In genomic region chr5:27472000-27472763, GRCh38 we compare ENCODE assay signal across 1 cellular context.
TF ChIP-seq lines count a peak whose summit lies in the region.

No MANE protein-coding gene starts in this region.

TF ChIP-seq in HepG2, 621 proteins besides CTCF, POLR2A, EP300 and RAD21 (continued from another document and continues in another):
- peak; percentile 26; the same call in 1 of the 2 replicates for TF ChIP-seq ATF2 (CRISPR knock-in tag; IDR thresholded peaks at IDR 0.05)
- TF ChIP-seq NR2F1 (CRISPR knock-in tag; IDR thresholded peaks at IDR 0.05): peak in 1 of 2 experiments; percentile 42; a peak in 1 of 4 replicates
- TF ChIP-seq ZBTB34 (CRISPR knock-in tag; IDR thresholded peaks at IDR 0.05): no peak
- TF ChIP-seq ZNF724P (CRISPR knock-in tag; IDR thresholded peaks at IDR 0.05; ENCODE audit: borderline replicate concordance): no peak
- TF ChIP-seq FOXP4 (CRISPR knock-in tag; IDR thresholded peaks at IDR 0.05): peak; percentile 74
- TF ChIP-seq NFIC (IDR thresholded peaks at IDR 0.05; ENCODE audit: low read length): no peak
- TF ChIP-seq RBFOX2 (IDR thresholded peaks at IDR 0.05; ENCODE audit: low read depth, low read length): peak; percentile 77
- TF ChIP-seq ZNF180 (CRISPR knock-in tag; IDR thresholded peaks at IDR 0.05; ENCODE audit: borderline replicate concordance, low read depth): no peak
- TF ChIP-seq THAP7 (CRISPR knock-in tag; IDR thresholded peaks at IDR 0.05): no peak
- no peak; the same call in none of the 2 replicates for TF ChIP-seq DMAP1 (CRISPR knock-in tag; IDR thresholded peaks at IDR 0.05)
- TF ChIP-seq ZNF574 (CRISPR knock-in tag; IDR thresholded peaks at IDR 0.05): peak; percentile 32; the same call in 1 of the 2 replicates
- TF ChIP-seq ZNF318 (CRISPR knock-in tag; IDR thresholded peaks at IDR 0.05): no peak
- TF ChIP-seq TP53 (CRISPR knock-in tag; conservative IDR thresholded peaks at IDR 0.05): peak; percentile 100
- TF ChIP-seq ZBTB7B (CRISPR knock-in tag; IDR thresholded peaks at IDR 0.05): peak; percentile 77
- TF ChIP-seq TFDP1 (CRISPR knock-in tag; IDR thresholded peaks at IDR 0.05; ENCODE audit: borderline replicate concordance): no peak
- TF ChIP-seq ZNF232 (CRISPR knock-in tag; IDR thresholded peaks at IDR 0.05; ENCODE audit: borderline replicate concordance): 0 out of 2 replicates have a peak, but pooled peaks have one; percentile 48
- TF ChIP-seq ATF7-NPFF (CRISPR knock-in tag; IDR thresholded peaks at IDR 0.05; ENCODE audit: low read depth): no peak
- TF ChIP-seq PHF8 (CRISPR knock-in tag; IDR thresholded peaks at IDR 0.05): peak; percentile 53; the same call in 1 of the 2 replicates
- peak; percentile 57; the same call in 1 of the 2 replicates for TF ChIP-seq ARID4A (CRISPR knock-in tag; IDR thresholded peaks at IDR 0.05; ENCODE audit: borderline replicate concordance)
- TF ChIP-seq NRL (CRISPR knock-in tag; IDR thresholded peaks at IDR 0.05; ENCODE audit: borderline replicate concordance): no peak
- TF ChIP-seq KDM3A (CRISPR knock-in tag; IDR thresholded peaks at IDR 0.05; ENCODE audit: low read depth): peak; percentile 38; the same call in 1 of the 2 replicates
- no peak for TF ChIP-seq MAZ (IDR thresholded peaks at IDR 0.05; ENCODE audit: borderline replicate concordance, low read depth, low read length)
- peak; percentile 39; the same call in 1 of the 2 replicates for TF ChIP-seq MAZ (CRISPR knock-in tag; IDR thresholded peaks at IDR 0.05; ENCODE audit: low read depth)
- no peak for TF ChIP-seq NFE2L1 (CRISPR knock-in tag; IDR thresholded peaks at IDR 0.05; ENCODE audit: borderline replicate concordance)
- peak; percentile 63; the same call in 1 of the 2 replicates for TF ChIP-seq POLR2AphosphoS2 (IDR thresholded peaks at IDR 0.05; ENCODE audit: low read depth, low read length)
- TF ChIP-seq MTERF4 (CRISPR knock-in tag; IDR thresholded peaks at IDR 0.05): 0 out of 2 replicates have a peak, but pooled peaks have one; percentile 64
- TF ChIP-seq ZNF781 (CRISPR knock-in tag; IDR thresholded peaks at IDR 0.05; ENCODE audit: borderline replicate concordance, not compliant biosample characterization): no peak
- no peak for TF ChIP-seq NFKB2 (CRISPR knock-in tag; IDR thresholded peaks at IDR 0.05; ENCODE audit: borderline replicate concordance)
- no peak for TF ChIP-seq CHD2 (IDR thresholded peaks at IDR 0.05; ENCODE audit: low read depth, low read length)
- peak; percentile 71 for TF ChIP-seq ZNF7 (CRISPR knock-in tag; IDR thresholded peaks at IDR 0.05)
- peak; percentile 72 for TF ChIP-seq MIXL1 (CRISPR knock-in tag; IDR thresholded peaks at IDR 0.05)
- TF ChIP-seq POLR2G (IDR thresholded peaks at IDR 0.05; ENCODE audit: low read depth, low read length): peak; percentile 88
